33 cellular contexts compared by ENCODE assay signal in genomic region chr14:71384007-71384605, GRCh38.
DNase-seq lines count a peak whose midpoint lies in the region; ATAC-seq and TF ChIP-seq lines count a peak whose summit lies in the region.
"Had no signal": no experiment of that assay in that cellular context is flagged by ENCODE, and none has a peak within 500 bp of the region (broad histone marks: within the 10 kb centered on the region; RNA-seq: fewer than 3 reads in every experiment).

No MANE protein-coding gene starts in this region.

- H3K36me3 Mint-ChIP-seq in memory B cell: peaks cover 8% of the 10 kb centered on the region
- H3K36me3 Mint-ChIP-seq in stimulated activated effector memory CD8-positive, alpha-beta T cell treated with anti-CD3 and anti-CD28 coated beads, Interleukin-12 subunit alpha, Interleukin-12 subunit beta, amount 100 ng/mL, for 72 hours: peaks cover 6% of the 10 kb centered on the region

- H3K4me3 ChIP-seq in HEK293 (ENCODE audit: low read depth, low read length): no peak overlapping the region
- H3K4me3 ChIP-seq: BLaER1, gastrocnemius medialis, hepatocyte, prostate gland, right lobe of liver, tibial nerve had no signal

- H3K9me3 Mint-ChIP-seq in memory B cell: no peaks in the 10 kb centered on the region
- H3K9me3 Mint-ChIP-seq in stimulated activated effector memory CD8-positive, alpha-beta T cell treated with anti-CD3 and anti-CD28 coated beads, Interleukin-12 subunit alpha, Interleukin-12 subunit beta, amount 100 ng/mL, for 72 hours: no peaks in the 10 kb centered on the region
- H3K9me3 Mint-ChIP-seq: activated CD8-positive, alpha-beta T cell treated with anti-CD3 and anti-CD28 coated beads for 36 hours; activated T-helper 17 cell treated with anti-CD3 and anti-CD28 coated beads, Interleukin-2, amount 50 U/mL, for 72 hours had no signal

- H3K4me3 Mint-ChIP-seq in memory B cell: no peak overlapping the region
- no peak overlapping the region for H3K4me3 Mint-ChIP-seq in stimulated activated effector memory CD8-positive, alpha-beta T cell treated with anti-CD3 and anti-CD28 coated beads, Interleukin-12 subunit alpha, Interleukin-12 subunit beta, amount 100 ng/mL, for 72 hours
- H3K4me3 Mint-ChIP-seq: activated CD8-positive, alpha-beta T cell treated with anti-CD3 and anti-CD28 coated beads for 36 hours; activated T-helper 17 cell treated with anti-CD3 and anti-CD28 coated beads, Interleukin-2, amount 50 U/mL, for 72 hours; T-helper 17 cell had no signal

- CTCF ChIA-PET in HEK293 (lab: Yijun Ruan, JAX): no interaction called here

- H3K4me1 ChIP-seq in HEK293 (ENCODE audit: control insufficient read depth, insufficient read depth, low read length): peaks cover 12% of the 10 kb centered on the region
- H3K4me1 ChIP-seq: BLaER1, gastrocnemius medialis, prostate gland, right lobe of liver had no signal

- no peaks in the 10 kb centered on the region for H3K9me3 ChIP-seq in HEK293 (ENCODE audit: control insufficient read depth, insufficient read depth, low read depth, low read length)
- H3K9me3 ChIP-seq: gastrocnemius medialis, prostate gland, right lobe of liver, tibial nerve had no signal

- TF ChIP-seq CTCF in HEK293 (tag by site-specific recombination; IDR thresholded peaks at IDR 0.05): no peak

- peak overlapping the region; percentile 33 for H3K27ac Mint-ChIP-seq in memory B cell
- peak overlapping the region; percentile 30 for H3K27ac Mint-ChIP-seq in stimulated activated effector memory CD8-positive, alpha-beta T cell treated with anti-CD3 and anti-CD28 coated beads, Interleukin-12 subunit alpha, Interleukin-12 subunit beta, amount 100 ng/mL, for 72 hours
- H3K27ac Mint-ChIP-seq: activated CD8-positive, alpha-beta T cell treated with anti-CD3 and anti-CD28 coated beads for 36 hours; activated T-helper 17 cell treated with anti-CD3 and anti-CD28 coated beads, Interleukin-2, amount 50 U/mL, for 72 hours; T-helper 17 cell had no signal

- no peaks in the 10 kb centered on the region for H3K36me3 ChIP-seq in HEK293 (ENCODE audit: control insufficient read depth in 2 of 2, insufficient read depth in 1 of 2, low read length in 2 of 2)
- H3K36me3 ChIP-seq: BLaER1, brain microvascular endothelial cell, gastrocnemius medialis, prostate gland, right lobe of liver, tibial nerve had no signal

- DNase-seq in amniotic epithelial cell (ENCODE audit: low read depth): peak; percentile 47
- DNase-seq in memory B cell (ENCODE audit: low spot score in 2 of 2): no peak
- no peak for DNase-seq in stimulated activated effector memory CD8-positive, alpha-beta T cell treated with anti-CD3 and anti-CD28 coated beads, Interleukin-12 subunit alpha, Interleukin-12 subunit beta, amount 100 ng/mL, for 72 hours (ENCODE audit: low spot score in 2 of 2)
- DNase-seq in GF-D8 (lab: John Stamatoyannopoulos, UW): no peak
- DNase-seq in SIG-M5 (lab: John Stamatoyannopoulos, UW): no peak
- DNase-seq: activated CD4-positive, alpha-beta T cell treated with anti-CD3 and anti-CD28 coated beads for 1 hour; activated CD8-positive, alpha-beta memory T cell treated with anti-CD3 and anti-CD28 coated beads, Interleukin-2, amount 50 U/mL, for 48 hours; activated CD8-positive, alpha-beta T cell treated with anti-CD3 and anti-CD28 coated beads for 36 hours; activated naive CD4-positive, alpha-beta T cell treated with anti-CD3 and anti-CD28 coated beads, Interleukin-2, amount 50 U/mL, for 16 hours; amniotic stem cell; brain microvascular endothelial cell; DMS79; gastrocnemius medialis; GDM1; KG1; left cardiac atrium; NCI-H1105 treated with DMSO at 0.1 percent for 48 hours; NCI-H2029; NCI-H524 treated with DMSO at 0.1 percent for 48 hours; NK-92 treated with Interleukin-12 subunit alpha and Interleukin-12 subunit beta, amount 100 ng/mL, for 24 hours; PC-3; right lobe of liver; stimulated activated CD8-positive, alpha-beta memory T cell treated with anti-CD3 and anti-CD28 coated beads, Interleukin-4, amount 100 ng/mL, for 48 hours; T-helper 17 cell had no signal

- H3K27ac ChIP-seq in HEK293 (ENCODE audit: extremely low read depth, low read depth, low read length): 0 out of 2 replicates have a peak overlapping the region, but pooled peaks have one; percentile 34
- H3K27ac ChIP-seq: BLaER1, brain microvascular endothelial cell, gastrocnemius medialis, hepatocyte, HL-60, prostate gland, right lobe of liver, tibial nerve had no signal

- H3K27me3 Mint-ChIP-seq in memory B cell: no peaks in the 10 kb centered on the region
- H3K27me3 Mint-ChIP-seq: activated CD8-positive, alpha-beta T cell treated with anti-CD3 and anti-CD28 coated beads for 36 hours; activated T-helper 17 cell treated with anti-CD3 and anti-CD28 coated beads, Interleukin-2, amount 50 U/mL, for 72 hours; T-helper 17 cell had no signal

- ATAC-seq in memory B cell (ENCODE audit: low read depth) (no peak), HG02798 (IDR thresholded peaks at IDR 0.05; ENCODE audit: poor library complexity, unreplicated experiment) (no peak)
- no peak for ATAC-seq in stimulated activated effector memory CD8-positive, alpha-beta T cell treated with anti-CD3 and anti-CD28 coated beads, Interleukin-12 subunit alpha, Interleukin-12 subunit beta, amount 100 ng/mL, for 72 hours
- ATAC-seq: activated CD8-positive, alpha-beta T cell treated with anti-CD3 and anti-CD28 coated beads for 36 hours; activated T-helper 17 cell treated with anti-CD3 and anti-CD28 coated beads, Interleukin-2, amount 50 U/mL, for 72 hours; gastrocnemius medialis; left cardiac atrium; PC-3; right lobe of liver; SK-N-SH treated with all-trans-retinoic acid at 6 μM for 48 hours; T-helper 17 cell had no signal

- POLR2A ChIA-PET in HEK293 (lab: Yijun Ruan, JAX): no interaction called here

- peaks cover 24% of the 10 kb centered on the region for H3K4me1 Mint-ChIP-seq in memory B cell
- H3K4me1 Mint-ChIP-seq in stimulated activated effector memory CD8-positive, alpha-beta T cell treated with anti-CD3 and anti-CD28 coated beads, Interleukin-12 subunit alpha, Interleukin-12 subunit beta, amount 100 ng/mL, for 72 hours: peaks cover 40% of the 10 kb centered on the region

TF ChIP-seq in HEK293, 187 proteins besides CTCF, POLR2A, EP300 and RAD21 (continues in another document):
- no peak for TF ChIP-seq TSHZ1 (tag by site-specific recombination; IDR thresholded peaks at IDR 0.05; ENCODE audit: borderline replicate concordance)
- no peak for TF ChIP-seq ZNF792 (tag by site-specific recombination; IDR thresholded peaks at IDR 0.05)
- no peak for TF ChIP-seq ZNF843 (tag by site-specific recombination; IDR thresholded peaks at IDR 0.05)
- no peak for TF ChIP-seq ZFHX2 (tag by site-specific recombination; conservative IDR thresholded peaks at IDR 0.05)
- peak; percentile 76 for TF ChIP-seq ZIC2 (tag by site-specific recombination; IDR thresholded peaks at IDR 0.05)
- TF ChIP-seq ZNF335 (tag by site-specific recombination; conservative IDR thresholded peaks at IDR 0.05): no peak
- TF ChIP-seq FEZF1 (tag by site-specific recombination; IDR thresholded peaks at IDR 0.05): peak; percentile 30; the same call in 1 of the 2 replicates
- peak; percentile 33 for TF ChIP-seq ZNF341 (tag by site-specific recombination; IDR thresholded peaks at IDR 0.05; ENCODE audit: low read depth)
- no peak for TF ChIP-seq ZNF658 (tag by site-specific recombination; IDR thresholded peaks at IDR 0.05)
- no peak for TF ChIP-seq ZNF155 (tag by site-specific recombination; IDR thresholded peaks at IDR 0.05)
- 0 out of 2 replicates have a peak, but pooled peaks have one; percentile 25 for TF ChIP-seq PRDM4 (tag by site-specific recombination; IDR thresholded peaks at IDR 0.05)
